ENCODE assay signal across 8 cellular contexts in genomic region chr12:39442895-39443703, GRCh38. TPM values are rescaled to one million over a fixed set of nuclear protein-coding genes. Genes with fewer than 3 reads are reported as not detected.
DNase-seq lines count a peak whose midpoint lies in the region; ATAC-seq and TF ChIP-seq lines count a peak whose summit lies in the region.

KIF21A (minus strand) TSS chr12:39443120; CDS start chr12:39442970, 150 bp downstream.

- H3K27me3 ChIP-seq in mononuclear cell (ENCODE audit: insufficient read depth, low read length), result peaks cover 35% of the 10 kb centered on the region

- peak; percentile 61 for DNase-seq in COLO829 (ENCODE audit: low spot score)
- peak; percentile 71 for DNase-seq in HS-27A (ENCODE audit: low read depth)
- peak; percentile 91 for DNase-seq in NOMO-1 treated with dmso at 0.1 percent for 144 hours (lab: John Stamatoyannopoulos, UW; ENCODE audit: unreplicated experiment)
- peak; percentile 82 for DNase-seq in activated T-cell treated with anti-CD3 and anti-CD28 coated beads for 1 hour (ENCODE audit: low read depth)
- peak; percentile 94 for DNase-seq in epithelial cell of esophagus (ENCODE audit: low read depth)
- DNase-seq in stimulated activated CD8-positive, alpha-beta memory T cell treated with anti-CD3 and anti-CD28 coated beads, Interleukin-4, amount 100 ng/mL, for 1 hour (ENCODE audit: low read depth in 2 of 2, low spot score in 1 of 2), result peak; percentile 70 to 78

- peak; percentile 2 for TF ChIP-seq CTCF in epithelial cell of esophagus (IDR thresholded peaks at IDR 0.05; ENCODE audit: insufficient read depth, low read depth, low read length, missing control alignments)

- ATAC-seq in GM19468 (IDR thresholded peaks at IDR 0.05; ENCODE audit: extremely low read depth, unreplicated experiment), result peak; percentile 90

- H3K9me3 ChIP-seq in mononuclear cell (ENCODE audit: low read depth, low read length), result no peaks in the 10 kb centered on the region

- peak within 1 kb of the TSS; percentile 86 for H3K4me3 ChIP-seq in epithelial cell of esophagus (ENCODE audit: low read length)
- H3K4me3 ChIP-seq in mononuclear cell (ENCODE audit: low read length), result peak within 1 kb of the TSS; percentile 43

- peaks cover 13% of the 10 kb centered on the region for H3K4me1 ChIP-seq in mononuclear cell (ENCODE audit: insufficient read depth, low read length)

RNA-seq across cellular contexts. Expression of gene KIF21A, which starts in this region (rescaled TPM):
- total RNA-seq in mononuclear cell, result 9.6 TPM

Comparison
In these comparisons a context has a peak if more than half of its experiments do, and no peak if none do; other contexts are left out.
1. Peak in every context shown above with its lines: DNase-seq, ATAC-seq and H3K4me3 ChIP-seq.